In the genomic region with DNA sequence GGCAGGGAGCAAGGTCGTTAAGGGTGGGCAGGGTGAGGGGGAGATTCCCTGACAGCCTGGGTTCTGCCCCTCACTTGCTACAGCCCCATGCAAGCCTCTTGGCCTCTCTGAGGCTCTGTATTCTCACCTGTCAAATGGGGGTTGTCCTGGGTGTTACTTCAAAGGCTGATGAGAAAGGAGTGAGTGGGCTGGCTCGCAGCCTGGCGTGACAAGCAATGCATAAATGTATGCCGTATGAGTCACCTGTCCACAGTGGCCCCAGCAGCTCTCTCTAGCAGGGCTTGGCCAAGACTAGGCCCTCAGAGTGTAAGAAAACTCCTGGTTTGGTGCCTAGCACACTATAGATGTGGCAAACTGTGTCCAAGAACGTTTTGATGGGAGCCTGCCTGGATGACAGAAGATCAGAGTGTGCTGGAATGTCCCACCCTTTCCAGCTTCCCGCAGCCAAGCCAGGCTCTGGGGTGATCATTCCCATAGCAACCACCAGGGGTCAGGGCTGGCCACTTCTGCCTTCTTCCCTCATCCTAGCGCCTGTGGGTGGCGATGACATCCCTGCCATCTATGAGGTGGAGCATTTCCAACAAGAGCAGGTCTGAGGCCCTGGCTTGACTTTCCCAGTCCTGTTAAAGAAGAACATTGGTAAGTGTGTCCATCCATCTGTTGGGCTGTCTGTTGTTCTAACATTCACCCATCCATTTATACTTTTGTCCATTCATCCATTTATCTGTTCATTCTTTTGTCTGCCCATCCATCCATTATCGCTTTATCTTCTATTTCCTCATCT, we compare ENCODE assay signal across 8 cellular contexts. TPM values are rescaled to one million over a fixed set of nuclear protein-coding genes. Genes with fewer than 3 reads are reported as not detected.
A peak's percentile ranks its signal among the peaks of the same experiment; 100 is the strongest.
DNase-seq lines count a peak whose midpoint lies in the region; ATAC-seq lines count a peak whose summit lies in the region.

No MANE protein-coding gene starts in this region.

- H3K36me3 Mint-ChIP-seq in activated naive CD4-positive, alpha-beta T cell treated with anti-CD3 and anti-CD28 coated beads, Interleukin-2, amount 50 U/mL, for 72 hours: peaks cover 5 to 17% of the 10 kb centered on the region in 2 donors

- H3K9ac ChIP-seq in GM23248: peak overlapping the region; percentile 25; the same call in 1 of the 2 replicates

- peaks cover 16 to 17% of the 10 kb centered on the region in 2 donors for H3K9me3 Mint-ChIP-seq in activated naive CD4-positive, alpha-beta T cell treated with anti-CD3 and anti-CD28 coated beads, Interleukin-2, amount 50 U/mL, for 72 hours

- peak; percentile 92 to 96 for ATAC-seq in activated naive CD4-positive, alpha-beta T cell treated with anti-CD3 and anti-CD28 coated beads, Interleukin-2, amount 50 U/mL, for 72 hours

- H3K9me2 ChIP-seq in GM23248 (ENCODE audit: insufficient read depth): no peaks in the 10 kb centered on the region

- peak overlapping the region; percentile 39 for H3K4me3 ChIP-seq in GM23248

- in situ Hi-C loops in GM23248 (cut with MboI): no loop called here

- peak overlapping the region; percentile 69 for H3K4me2 ChIP-seq in GM23248 (ENCODE audit: unreplicated experiment)

- H3K36me3 ChIP-seq in GM23248 (ENCODE audit: low read depth): no peaks in the 10 kb centered on the region

- H3K27ac ChIP-seq in GM23248: peak overlapping the region; percentile 84

- WGBS in GM23248 (ENCODE audit: low coverage in 1 of 2, low lambda C conversion rate in 2 of 2, missing lambda C conversion rate in 2 of 2), 2 experiments: 18 to 19% methylated on average over 9 of the region's 9 CpGs

- no peaks in the 10 kb centered on the region for H3K79me2 ChIP-seq in GM23248 (ENCODE audit: insufficient read depth)

- peaks cover 14% of the 10 kb centered on the region for H3F3A ChIP-seq in GM23248 (ENCODE audit: insufficient read depth)

- peaks cover 20% of the 10 kb centered on the region for H3K4me1 ChIP-seq in GM23248 (ENCODE audit: insufficient read depth)

- DNase-seq in GM03348 (ENCODE audit: low spot score) (peak; percentile 90), GM23248 (peak; percentile 94), LHCN-M2 (ENCODE audit: low read depth) (peak; percentile 69), SK-N-DZ (ENCODE audit: low spot score) (peak; percentile 67), head of caudate nucleus (peak; percentile 21 to 91 (median 78)), posterior vena cava (ENCODE audit: low spot score) (peak; percentile 92), occipital lobe (lab: John Stamatoyannopoulos, UW) (no peak)
- DNase-seq in activated naive CD4-positive, alpha-beta T cell treated with anti-CD3 and anti-CD28 coated beads, Interleukin-2, amount 50 U/mL, for 72 hours (ENCODE audit: low spot score in 2 of 2): peak; percentile 78 to 90

- intact Hi-C loops in head of caudate nucleus (cut with DNase I) (loop anchor here (5.0 to 10.0 kb wide), 3 partner anchors 56 to 274 kb away; no protein-coding TSS in a partner anchor), posterior vena cava (cut with DNase I) (loop anchor here in 1 of 2 donors (5.0 kb wide), 1 partner anchor 56 kb away; no protein-coding TSS in a partner anchor)

- no peaks in the 10 kb centered on the region for H3K9me3 ChIP-seq in GM23248 (ENCODE audit: low read depth)

- no peaks in the 10 kb centered on the region for H4K20me1 ChIP-seq in GM23248 (ENCODE audit: insufficient read depth)

- no peaks in the 10 kb centered on the region for H3K27me3 ChIP-seq in GM23248 (replicated peaks; ENCODE audit: insufficient read depth)

- H3K27ac Mint-ChIP-seq in activated naive CD4-positive, alpha-beta T cell treated with anti-CD3 and anti-CD28 coated beads, Interleukin-2, amount 50 U/mL, for 72 hours: peak overlapping the region; percentile 72 to 96

- H2AFZ ChIP-seq in GM23248: 0 out of 2 replicates have a peak overlapping the region, but pooled peaks have one; percentile 16

RNA-seq across cellular contexts. Expression of gene ADGRG1, which starts 37.2 kb away (rescaled TPM):
- 0.54 and 0.89 TPM in 2 replicates for total RNA-seq in GM23248 (2014; rRNA removed; shearing (Covaris generic))
- polyA plus RNA-seq in GM23248 (2016; fragmentation: Nextera tagmentation; extraction: Ambion mirVana): 0.58 and 1.2 TPM in 2 replicates
- total RNA-seq in LHCN-M2 (2014; rRNA removed) (1.3 and 5.5 TPM in 2 replicates), posterior vena cava (10 to 100 TPM; 28.0 to 28.5 TPM), occipital lobe (31.4 TPM)
- 2.2 TPM for polyA plus RNA-seq in LHCN-M2 (2012)
- 12.8 and 24.1 TPM in 2 replicates for polyA plus RNA-seq in SK-N-DZ (2014; cell fraction: cytosol; rRNA removed)
- 9.8 and 13.5 TPM in 2 replicates for polyA plus RNA-seq in SK-N-DZ (2014; cell fraction: nucleus; rRNA removed)
- 1 to 10 TPM; 4.3 to 8.2 TPM for total RNA-seq in activated naive CD4-positive, alpha-beta T cell treated with anti-CD3 and anti-CD28 coated beads, Interleukin-2, amount 50 U/mL, for 72 hours

RNA-seq across cellular contexts. Expression of gene ADGRG5, which starts 48.8 kb away (rescaled TPM):
- total RNA-seq in GM23248 (2014; rRNA removed; shearing (Covaris generic)): not detected in 2 replicates
- polyA plus RNA-seq in GM23248 (2016; fragmentation: Nextera tagmentation; extraction: Ambion mirVana): 0.05 and 0.18 TPM in 2 replicates
- total RNA-seq in LHCN-M2 (2014; rRNA removed): not detected in 2 replicates
- polyA plus RNA-seq in LHCN-M2 (2012): 0.01 TPM
- polyA plus RNA-seq in SK-N-DZ (2014; cell fraction: cytosol; rRNA removed): 2.9 and 6.8 TPM in 2 replicates
- 1.8 and 2.2 TPM in 2 replicates for polyA plus RNA-seq in SK-N-DZ (2014; cell fraction: nucleus; rRNA removed)
- total RNA-seq in activated naive CD4-positive, alpha-beta T cell treated with anti-CD3 and anti-CD28 coated beads, Interleukin-2, amount 50 U/mL, for 72 hours: 1 to 10 TPM; 2.6 to 5.3 TPM
- under 1 TPM; 0.05 to 0.32 TPM for total RNA-seq in posterior vena cava
- total RNA-seq in occipital lobe: not detected

RNA-seq across cellular contexts. Expression of gene CCDC102A, which starts 54.9 kb away (rescaled TPM):
- 17.7 and 20.6 TPM in 2 replicates for total RNA-seq in GM23248 (2014; rRNA removed; shearing (Covaris generic))
- 3.9 and 4.6 TPM in 2 replicates for polyA plus RNA-seq in GM23248 (2016; fragmentation: Nextera tagmentation; extraction: Ambion mirVana)
- 7.7 and 9.9 TPM in 2 replicates for total RNA-seq in LHCN-M2 (2014; rRNA removed)
- polyA plus RNA-seq in LHCN-M2 (2012): 4.6 TPM
- polyA plus RNA-seq in SK-N-DZ (2014; cell fraction: cytosol; rRNA removed): 5.1 and 8.5 TPM in 2 replicates
- 6.4 and 7.8 TPM in 2 replicates for polyA plus RNA-seq in SK-N-DZ (2014; cell fraction: nucleus; rRNA removed)
- 10 to 100 TPM in 1 of 2 donors, 1 to 10 TPM in 1; 5.4 to 13.9 TPM for total RNA-seq in activated naive CD4-positive, alpha-beta T cell treated with anti-CD3 and anti-CD28 coated beads, Interleukin-2, amount 50 U/mL, for 72 hours
- 10 to 100 TPM; 16.9 to 18.3 TPM for total RNA-seq in posterior vena cava
- 1.7 TPM for total RNA-seq in occipital lobe
